6 cellular contexts compared by ENCODE assay signal in genomic region chr22:23027849-23028248, GRCh38. TPM values are rescaled to one million over a fixed set of nuclear protein-coding genes. Genes with fewer than 3 reads are reported as not detected.
DNase-seq lines count a peak whose midpoint lies in the region; ATAC-seq, FAIRE-seq and TF ChIP-seq lines count a peak whose summit lies in the region.
"Not testable (repeated sequence)": the region's sequence is repeated elsewhere in the genome, so short reads cannot be mapped to it uniquely, and the experiment has no call there.
"Had no signal": no experiment of that assay in that cellular context is flagged by ENCODE, and none has a peak within 500 bp of the region (broad histone marks: within the 10 kb centered on the region; RNA-seq: fewer than 3 reads in every experiment).

No MANE protein-coding gene starts in this region.

- H2AFZ ChIP-seq in Karpas-422 (ENCODE audit: low read length); K562 (ENCODE audit: low read depth, low read length): not testable (repeated sequence)
- peak overlapping the region; percentile 38; the same call in 1 of the 2 replicates for H2AFZ ChIP-seq in Loucy (ENCODE audit: low read length)

- not testable (repeated sequence) for H3K9me3 Mint-ChIP-seq in activated CD8-positive, alpha-beta T cell treated with anti-CD3 and anti-CD28 coated beads for 36 hours

- H3K4me3 ChIP-seq in Karpas-422 (ENCODE audit: low read length); Loucy (ENCODE audit: low read length, poor library complexity, severe bottlenecking); K562: not testable (repeated sequence)

- H3K36me3 ChIP-seq in Karpas-422 (ENCODE audit: insufficient read depth, low read length): peaks cover 28% of the 10 kb centered on the region; the same call in 1 of the 2 replicates
- not testable (repeated sequence) for H3K36me3 ChIP-seq in Loucy (ENCODE audit: insufficient read depth, low read length); K562 (ENCODE audit: control insufficient read depth, insufficient read depth, low read length)

- not testable (repeated sequence) for H4K20me1 ChIP-seq in Karpas-422 (ENCODE audit: insufficient read depth, low read depth, low read length); Loucy (ENCODE audit: insufficient read depth, low read length, poor library complexity, severe bottlenecking); K562 (replicated peaks; ENCODE audit: control insufficient read depth, insufficient read depth, low read length)

- CTCF ChIA-PET in activated CD8-positive, alpha-beta T cell treated with anti-CD3 and anti-CD28 coated beads for 36 hours (lab: Charles Lee): interaction anchor here (1.0 to 1.1 kb wide), 2 partner anchors 9 to 68 kb away, joined by 3 to 4 read pairs; no protein-coding TSS in a partner anchor
- CTCF ChIA-PET in K562 (lab: Yijun Ruan, JAX; ENCODE audit: low intra/inter-chr PET ratio): interaction anchor here (0.6 kb wide), 1 partner anchor 37 kb away, joined by 5 read pairs; no protein-coding TSS in a partner anchor

- TF ChIP-seq POLR2A in K562 (conservative IDR thresholded peaks at IDR 0.05): not testable (repeated sequence)

- H3K27ac Mint-ChIP-seq in activated CD8-positive, alpha-beta T cell treated with anti-CD3 and anti-CD28 coated beads for 36 hours: not testable (repeated sequence)

- in situ Hi-C loops in K562 (cut with MboI): not testable (repeated sequence)

- not testable (repeated sequence) for H3K27me3 Mint-ChIP-seq in activated CD8-positive, alpha-beta T cell treated with anti-CD3 and anti-CD28 coated beads for 36 hours

- not testable (repeated sequence) for H3K4me1 Mint-ChIP-seq in activated CD8-positive, alpha-beta T cell treated with anti-CD3 and anti-CD28 coated beads for 36 hours (ENCODE audit: low read depth)

- not testable (repeated sequence) for FAIRE-seq in K562 (lab: Jason Lieb, UNC)

- ATAC-seq in activated CD8-positive, alpha-beta T cell treated with anti-CD3 and anti-CD28 coated beads for 36 hours; K562: not testable (repeated sequence)

- TF ChIP-seq CTCF in Loucy (conservative IDR thresholded peaks at IDR 0.05; ENCODE audit: low read length); activated CD8-positive, alpha-beta T cell treated with anti-CD3 and anti-CD28 coated beads for 36 hours (IDR thresholded peaks at IDR 0.05); K562 (IDR thresholded peaks at IDR 0.05 in 2 of 3, conservative IDR thresholded peaks at IDR 0.05 in 1 of 3; ENCODE audit: insufficient read depth in 2 of 3, low read depth in 1 of 3, low read length in 3 of 3): not testable (repeated sequence)

- not testable (repeated sequence) for H3K36me3 Mint-ChIP-seq in activated CD8-positive, alpha-beta T cell treated with anti-CD3 and anti-CD28 coated beads for 36 hours (ENCODE audit: low read depth)

- H3F3A ChIP-seq in Loucy (ENCODE audit: low read depth): not testable (repeated sequence)

- not testable (repeated sequence) for H3K9me1 ChIP-seq in K562 (ENCODE audit: control insufficient read depth, insufficient read depth, low read length)

- TF ChIP-seq RAD21 in K562 (CRISPR knock-in tag; conservative IDR thresholded peaks at IDR 0.05 in 1 of 2, IDR thresholded peaks at IDR 0.05 in 1 of 2): not testable (repeated sequence)

- H3K79me2 ChIP-seq in Karpas-422 (ENCODE audit: low read length): peaks cover 50% of the 10 kb centered on the region
- not testable (repeated sequence) for H3K79me2 ChIP-seq in Loucy (ENCODE audit: insufficient read depth, low read length); K562 (ENCODE audit: control insufficient read depth, insufficient read depth, low read length)

- DNase-seq in Karpas-422; K562 (ENCODE audit: extremely low read depth in 1 of 4, low spot score in 3 of 4): not testable (repeated sequence)
- peak; percentile 23 for DNase-seq in OCI-M1 (lab: John Stamatoyannopoulos, UW)
- DNase-seq in activated CD8-positive, alpha-beta T cell treated with anti-CD3 and anti-CD28 coated beads for 36 hours: peak; percentile 18

- H3K9me3 ChIP-seq in Karpas-422 (ENCODE audit: low read length); Loucy (ENCODE audit: insufficient read depth, low read depth, low read length); K562 (replicated peaks; ENCODE audit: control insufficient read depth, insufficient read depth, low read depth, low read length): not testable (repeated sequence)

- not testable (repeated sequence) for H3K27me3 ChIP-seq in Karpas-422 (ENCODE audit: low read length); Loucy (ENCODE audit: insufficient read depth, low read length, poor library complexity, severe bottlenecking)
- H3K27me3 ChIP-seq in K562 (ENCODE audit: control insufficient read depth in 2 of 2, insufficient read depth in 2 of 2, low read length in 2 of 2): peaks cover 28 to 36% of the 10 kb centered on the region in 2 experiments

- POLR2A ChIA-PET in activated CD8-positive, alpha-beta T cell treated with anti-CD3 and anti-CD28 coated beads for 36 hours (lab: Charles Lee): not testable (repeated sequence)
- POLR2A ChIA-PET in K562 (lab: Yijun Ruan, JAX): interaction anchor here (1.2 to 10.7 kb wide), 6 partner anchors 7 to 27 kb away, joined by 3 to 83 read pairs (median 31); no protein-coding TSS in a partner anchor

- H3K4me3 Mint-ChIP-seq in activated CD8-positive, alpha-beta T cell treated with anti-CD3 and anti-CD28 coated beads for 36 hours: not testable (repeated sequence)

- not testable (repeated sequence) for H3K9ac ChIP-seq in Karpas-422 (ENCODE audit: low read length); Loucy (ENCODE audit: low read depth, low read length, poor library complexity, severe bottlenecking); K562 (ENCODE audit: insufficient read depth in 1 of 2, low read depth in 2 of 2, low read length in 2 of 2)

- H3K4me2 ChIP-seq in Karpas-422 (ENCODE audit: low read depth, low read length, poor library complexity, severe bottlenecking); Loucy (ENCODE audit: low read depth, low read length, poor library complexity, severe bottlenecking); K562 (ENCODE audit: insufficient read depth, low read length): not testable (repeated sequence)

- peak overlapping the region; percentile 24; the same call in 1 of the 2 replicates for H3K27ac ChIP-seq in Karpas-422 (ENCODE audit: low read length)
- not testable (repeated sequence) for H3K27ac ChIP-seq in K562 (ENCODE audit: extremely low read depth, low read depth, low read length)

- not testable (repeated sequence) for H3K9me2 ChIP-seq in Karpas-422 (replicated peaks; ENCODE audit: insufficient read depth, low read length); Loucy (replicated peaks; ENCODE audit: low read depth, low read length)

- H3K4me1 ChIP-seq in Karpas-422 (ENCODE audit: low read length): peaks cover 47% of the 10 kb centered on the region
- not testable (repeated sequence) for H3K4me1 ChIP-seq in Loucy (ENCODE audit: insufficient read depth, low read length, poor library complexity, severe bottlenecking); K562 (replicated peaks in 1 of 2; ENCODE audit: control insufficient read depth in 2 of 2, insufficient read depth in 2 of 2, low read length in 2 of 2)

- TF ChIP-seq EP300 in K562 (IDR thresholded peaks at IDR 0.05; ENCODE audit: low read length): not testable (repeated sequence)

- intact Hi-C loops in activated CD8-positive, alpha-beta T cell treated with anti-CD3 and anti-CD28 coated beads for 36 hours (cut with micrococcal nuclease): not testable (repeated sequence)
- intact Hi-C loops in K562 (cut with micrococcal nuclease): loop anchor here (5.0 kb wide), 1 partner anchor 51 kb away; no protein-coding TSS in a partner anchor

- not testable (repeated sequence) for BruUV-seq in K562 (replicated peaks; lab: Mats Ljungman, UMichigan)

TF ChIP-seq in K562, 482 proteins besides CTCF, POLR2A, EP300 and RAD21 (continues in another document):
- peak; percentile 45; the same call in 1 of the 2 replicates for TF ChIP-seq EGR1 (conservative IDR thresholded peaks at IDR 0.05)
- TF ChIP-seq SP1 (CRISPR knock-in tag; IDR thresholded peaks at IDR 0.05): peak; percentile 57; the same call in 1 of the 2 replicates
- TF ChIP-seq STAT5A (IDR thresholded peaks at IDR 0.05; ENCODE audit: borderline replicate concordance, low read length): peak; percentile 91
- peak; percentile 67; the same call in 1 of the 2 replicates for TF ChIP-seq TGIF2 (CRISPR knock-in tag; IDR thresholded peaks at IDR 0.05)
- TF ChIP-seq SMC3 (conservative IDR thresholded peaks at IDR 0.05; ENCODE audit: insufficient read depth, low read depth, low read length): 0 out of 2 replicates have a peak, but pooled peaks have one; percentile 6
- TF ChIP-seq SRF (CRISPR knock-in tag; IDR thresholded peaks at IDR 0.05): peak in 1 of 2 experiments; percentile 95; a peak in 2 of 4 replicates
- 0 out of 2 replicates have a peak, but pooled peaks have one; percentile 31 for TF ChIP-seq GABPB1 (CRISPR knock-in tag; IDR thresholded peaks at IDR 0.05)
- TF ChIP-seq LCOR (CRISPR knock-in tag; IDR thresholded peaks at IDR 0.05): peak; percentile 63; the same call in 1 of the 2 replicates

RNA-seq across cellular contexts. Expression of gene GNAZ, which starts 42.5 kb away (rescaled TPM):
- 33.0 and 33.8 TPM in 2 replicates for total RNA-seq in Karpas-422 (2014; rRNA removed; shearing (Covaris generic); ENCODE audit: low replicate concordance)
- total RNA-seq in activated CD8-positive, alpha-beta T cell treated with anti-CD3 and anti-CD28 coated beads for 36 hours: under 1 TPM; 0.50 to 0.56 TPM
- total RNA-seq in K562 (2011; cell fraction: chromatin; rRNA removed; ENCODE audit: low replicate concordance): 0.79 and 1.2 TPM in 2 replicates
- total RNA-seq in K562 (2011; cell fraction: nucleolus; rRNA removed): 0.50 and 0.79 TPM in 2 replicates
- total RNA-seq in K562 (2011; cell fraction: nucleoplasm; rRNA removed): 0.29 and 0.46 TPM in 2 replicates
- total RNA-seq in K562 (2014; rRNA removed) (0.14 and 0.24 TPM in 2 replicates), K562 (2014; rRNA removed; fragmentation: Illumina TruSeq; extraction: Trizol) (0.04 and 0.10 TPM in 2 replicates), K562 (2015; rRNA removed; fragmentation: Illumina TruSeq; extraction: Trizol) (0.04 and 0.11 TPM in 2 replicates), K562 (2021) (0.22 and 0.74 TPM in 2 replicates)
- polyA plus RNA-seq in K562 (2011; rRNA removed) (0.13 and 0.22 TPM in 2 replicates), K562 (2014; fragmentation: Illumina TruSeq; extraction: Trizol) (0.12 and 0.13 TPM in 2 replicates), K562 (2014; fragmentation: Nextera tagmentation; extraction: Ambion mirVana) (not detected), K562 (2014; rRNA removed) (0.18 TPM in 1 of 2 replicates, not detected in the other)
- 0.15 and 0.31 TPM in 2 replicates for polyA plus RNA-seq in K562 (2011; cell fraction: cytosol; rRNA removed)
- 0.35 and 0.60 TPM in 2 replicates for polyA plus RNA-seq in K562 (2011; cell fraction: nucleus; rRNA removed)
- 0.14 and 0.26 TPM in 2 replicates for polyA plus RNA-seq in K562 (2012)
- polyA minus RNA-seq in K562 (2011; rRNA and poly(A)+ RNA removed): 0.21 and 0.32 TPM in 2 replicates
- polyA minus RNA-seq in K562 (2011; cell fraction: cytosol; rRNA and poly(A)+ RNA removed): 0.57 TPM in 1 of 2 replicates, not detected in the other
- 0.40 and 0.67 TPM in 2 replicates for polyA minus RNA-seq in K562 (2011; cell fraction: nucleus; rRNA and poly(A)+ RNA removed)
- total RNA-seq: CD8-positive, alpha-beta T cell had no signal

Comparison
In these comparisons a context has a peak if more than half of its experiments do, and no peak if none do; other contexts are left out.
1. RNA of gene GNAZ, which starts 42.5 kb away (total RNA-seq): 33.0 to 33.8 TPM in Karpas-422; 0.50 to 0.56 TPM in activated CD8-positive, alpha-beta T cell treated with anti-CD3 and anti-CD28 coated beads for 36 hours and 0.04 to 1.2 TPM in K562; every median in the first group is over 10 times any median in the second.